8 cellular contexts compared by ENCODE assay signal in the genomic region with DNA sequence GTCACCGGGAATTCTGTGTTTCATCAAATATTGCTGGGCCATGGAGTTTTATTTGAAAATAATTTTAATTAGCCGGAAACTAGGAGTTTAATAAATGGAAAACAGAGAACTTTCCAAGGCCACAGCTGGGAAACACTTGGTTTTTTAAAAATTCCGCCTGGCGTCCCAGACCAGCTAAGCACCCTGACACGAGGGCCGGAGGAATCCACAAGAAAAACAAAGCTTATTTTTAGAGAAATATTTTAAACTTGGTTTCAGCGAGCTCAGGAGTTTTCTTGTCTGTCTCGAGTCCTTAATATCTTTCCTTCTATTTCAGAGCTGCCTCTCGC. TPM values are rescaled to one million over a fixed set of nuclear protein-coding genes. Genes with fewer than 3 reads are reported as not detected.
DNase-seq lines count a peak whose midpoint lies in the region; ATAC-seq, FAIRE-seq and TF ChIP-seq lines count a peak whose summit lies in the region.
"Had no signal": no experiment of that assay in that cellular context is flagged by ENCODE, and none has a peak within 500 bp of the region (broad histone marks: within the 10 kb centered on the region; RNA-seq: fewer than 3 reads in every experiment).

No MANE protein-coding gene starts in this region.

- H3K4me1 ChIP-seq in Karpas-422 (ENCODE audit: low read length) (peaks cover 56% of the 10 kb centered on the region), astrocyte (ENCODE audit: insufficient read depth, low read length) (peaks cover 47% of the 10 kb centered on the region), HepG2 (ENCODE audit: insufficient read depth, low read length) (peaks cover 60% of the 10 kb centered on the region)

- H3K9me3 ChIP-seq in Karpas-422 (ENCODE audit: low read length) (no peaks in the 10 kb centered on the region), astrocyte (ENCODE audit: insufficient read depth, low read depth, low read length) (no peaks in the 10 kb centered on the region), HepG2 (ENCODE audit: low read length) (no peaks in the 10 kb centered on the region)

- WGBS in HepG2 (ENCODE audit: low lambda C conversion rate) = 17% methylated on average over 9 of the region's 9 CpGs

- H3K4me2 ChIP-seq in Karpas-422 (ENCODE audit: low read depth, low read length, poor library complexity, severe bottlenecking) (peak overlapping the region; percentile 98), astrocyte (ENCODE audit: low read length) (peak overlapping the region; percentile 91), HepG2 (ENCODE audit: low read depth, low read length) (peak overlapping the region; percentile 99)

- H3K36me3 Mint-ChIP-seq in astrocyte (ENCODE audit: low read depth, unreplicated experiment) = peaks cover 1% of the 10 kb centered on the region

- H3K4me3 ChIP-seq in Karpas-422 (ENCODE audit: low read length) = peak overlapping the region; percentile 90
- no peak overlapping the region for H3K4me3 ChIP-seq in astrocyte (ENCODE audit: insufficient read depth, low read depth, low read length)
- peak overlapping the region; percentile 80 to 97 (median 89) for H3K4me3 ChIP-seq in HepG2 (replicated peaks in 1 of 3; ENCODE audit: insufficient read depth in 1 of 3, low read depth in 2 of 3, low read length in 3 of 3)

- no peaks in the 10 kb centered on the region for H3K27me3 Mint-ChIP-seq in astrocyte (ENCODE audit: low read depth, unreplicated experiment)

- H3K9ac ChIP-seq in Karpas-422 (ENCODE audit: low read length) (peak overlapping the region; percentile 98), astrocyte (ENCODE audit: low read length) (peak overlapping the region; percentile 38), HepG2 (ENCODE audit: insufficient read depth, low read depth, low read length) (peak overlapping the region; percentile 80)

- H4K20me1 ChIP-seq in Karpas-422 (ENCODE audit: insufficient read depth, low read depth, low read length) (peaks cover 11% of the 10 kb centered on the region; the same call in 1 of the 2 replicates), astrocyte (ENCODE audit: insufficient read depth, low read length) (no peaks in the 10 kb centered on the region), HepG2 (ENCODE audit: insufficient read depth, low read length) (peaks cover 12% of the 10 kb centered on the region)

- H3K27ac Mint-ChIP-seq in astrocyte (ENCODE audit: unreplicated experiment) = peak overlapping the region; percentile 78

- POLR2A ChIA-PET in HepG2 (lab: Yijun Ruan, JAX) = interaction anchor here (0.7 to 13.7 kb wide), 14 partner anchors 9 to 292 kb away, joined by 3 to 324 read pairs (median 19); a partner anchor contains a TSS

- peaks cover 45% of the 10 kb centered on the region for H3K4me1 Mint-ChIP-seq in astrocyte (ENCODE audit: low read depth, unreplicated experiment)

- H3K27me3 ChIP-seq in Karpas-422 (ENCODE audit: low read length) (no peaks in the 10 kb centered on the region), astrocyte (ENCODE audit: insufficient read depth, low read length) (no peaks in the 10 kb centered on the region), HepG2 (ENCODE audit: control insufficient read depth in 1 of 2, insufficient read depth in 2 of 2, low read length in 2 of 2) (no peaks in the 10 kb centered on the region; a peak in 1 of 5 replicates)

- H3K4me3 Mint-ChIP-seq in astrocyte (ENCODE audit: unreplicated experiment) = no peak overlapping the region

- H3K36me3 ChIP-seq in Karpas-422 (ENCODE audit: insufficient read depth, low read length) (peaks cover 8% of the 10 kb centered on the region; the same call in 1 of the 2 replicates), astrocyte (ENCODE audit: insufficient read depth, low read length) (no peaks in the 10 kb centered on the region), HepG2 (replicated peaks in 1 of 2; ENCODE audit: control insufficient read depth in 1 of 2, insufficient read depth in 2 of 2, low read length in 2 of 2) (no peaks in the 10 kb centered on the region; a peak in 1 of 5 replicates)

- FAIRE-seq in astrocyte (lab: Jason Lieb, UNC) (no peak), HepG2 (lab: Jason Lieb, UNC) (no peak), GM12892 (lab: Jason Lieb, UNC) (no peak)

- H3K79me2 ChIP-seq in Karpas-422 (ENCODE audit: low read length) (peaks cover 16% of the 10 kb centered on the region), astrocyte (ENCODE audit: insufficient read depth, low read length) (peaks cover 12% of the 10 kb centered on the region), HepG2 (ENCODE audit: insufficient read depth, low read length) (peaks cover 26% of the 10 kb centered on the region)

- H3K27ac ChIP-seq in Karpas-422 (ENCODE audit: low read length) (peak overlapping the region; percentile 97), astrocyte (ENCODE audit: low read depth, low read length) (peak overlapping the region; percentile 45), HepG2 (ENCODE audit: extremely low read length, insufficient read depth, low read length) (peak overlapping the region; percentile 89)

- in situ Hi-C loops in HepG2 (cut with HindIII; ENCODE audit: extremely low pct_ligation_motif_present, low pct_unique_long_range_greater_than_20kb) = no loop called here

- TF ChIP-seq RAD21 in HepG2 (CRISPR knock-in tag; IDR thresholded peaks at IDR 0.05) = no peak

- intact Hi-C loops in HepG2 (cut with micrococcal nuclease; ENCODE audit: unreplicated experiment) = no loop called here

- CTCF ChIA-PET in HepG2 (lab: Yijun Ruan, JAX; ENCODE audit: low intra/inter-chr PET ratio, low total read pairs) = no interaction called here

- H2AFZ ChIP-seq in Karpas-422 (ENCODE audit: low read length) (no peak overlapping the region), astrocyte (ENCODE audit: low read depth, low read length) (peak overlapping the region; percentile 46), HepG2 (ENCODE audit: low read length) (no peak overlapping the region)

- DNase-seq in Karpas-422 = no peak
- DNase-seq in astrocyte (ENCODE audit: low read depth) = no peak
- no peak for DNase-seq in HepG2 (ENCODE audit: low spot score)
- DNase-seq in superior temporal gyrus (ENCODE audit: extremely low spot score) = peak; percentile 35
- DNase-seq in NCI-H1092 treated with DMSO at 0.1 percent for 48 hours (lab: John Stamatoyannopoulos, UW) = no peak
- DNase-seq in GM12892 (ENCODE audit: insufficient read length) = no peak
- DNase-seq in NCI-H146 (lab: John Stamatoyannopoulos, UW) = no peak
- DNase-seq: NCI-H774 had no signal

- no peak for TF ChIP-seq CTCF in astrocyte (IDR thresholded peaks at IDR 0.05; ENCODE audit: insufficient read depth, low read depth, low read length)
- no peak for TF ChIP-seq CTCF in HepG2 (CRISPR knock-in tag; IDR thresholded peaks at IDR 0.05)

- ATAC-seq in HepG2 = no peak

- no peaks in the 10 kb centered on the region for H3K9me3 Mint-ChIP-seq in astrocyte (ENCODE audit: unreplicated experiment)

- no TSS peak for BruUV-seq in HepG2 (replicated peaks; lab: Mats Ljungman, UMichigan)

- no peaks in the 10 kb centered on the region for H3K9me2 ChIP-seq in Karpas-422 (replicated peaks; ENCODE audit: insufficient read depth, low read length)

- TF ChIP-seq EP300 in HepG2 (IDR thresholded peaks at IDR 0.05; ENCODE audit: low read depth in 2 of 2, low read length in 2 of 2) = no peak
- no peak for TF ChIP-seq EP300 in HepG2 (CRISPR knock-in tag; IDR thresholded peaks at IDR 0.05; ENCODE audit: borderline replicate concordance)

- TF ChIP-seq POLR2A in HepG2 (IDR thresholded peaks at IDR 0.05; ENCODE audit: insufficient read depth in 1 of 2, low read depth in 2 of 2, low read length in 2 of 2) = no peak
- no peak for TF ChIP-seq POLR2A in GM12892 (IDR thresholded peaks at IDR 0.05; ENCODE audit: low read depth, low read length)

TF ChIP-seq in HepG2, 621 proteins besides CTCF, POLR2A, EP300 and RAD21 (continues in another document):
- TF ChIP-seq ZNF879 (CRISPR knock-in tag; IDR thresholded peaks at IDR 0.05) (0 out of 2 replicates have a peak, but pooled peaks have one; percentile 37), ZSCAN29 (CRISPR knock-in tag; conservative IDR thresholded peaks at IDR 0.05) (peak; percentile 22; the same call in 1 of the 2 replicates), ZSCAN20 (CRISPR knock-in tag; IDR thresholded peaks at IDR 0.05; ENCODE audit: borderline replicate concordance) (0 out of 2 replicates have a peak, but pooled peaks have one; percentile 35), ZNF510 (CRISPR knock-in tag; IDR thresholded peaks at IDR 0.05; ENCODE audit: low read depth) (0 out of 2 replicates have a peak, but pooled peaks have one; percentile 17), GTF2F1 (IDR thresholded peaks at IDR 0.05; ENCODE audit: low read length) (no peak), HMG20A (CRISPR knock-in tag; IDR thresholded peaks at IDR 0.05; ENCODE audit: borderline replicate concordance) (no peak)

RNA-seq across cellular contexts. Expression of a gene that starts 8.2 kb away (rescaled TPM):
- 4.0 and 10.6 TPM in 2 replicates for total RNA-seq in Karpas-422 (2014; rRNA removed; shearing (Covaris generic); ENCODE audit: low replicate concordance)
- 44.5 and 49.5 TPM in 2 replicates for total RNA-seq in astrocyte
- total RNA-seq in HepG2 (2016; rRNA removed; fragmentation: Illumina TruSeq; extraction: Trizol) = 21.8 and 32.5 TPM in 2 replicates
- total RNA-seq in HepG2 (2016; cell fraction: cytosol; rRNA removed; fragmentation: Illumina TruSeq; extraction: Trizol; ENCODE audit: low read depth) = 10.9 and 11.1 TPM in 2 replicates
- total RNA-seq in HepG2 (2016; cell fraction: insoluble cytoplasmic fraction; rRNA removed; fragmentation: Illumina TruSeq; extraction: Trizol) = 20.7 and 30.7 TPM in 2 replicates
- 45.2 and 45.6 TPM in 2 replicates for total RNA-seq in HepG2 (2016; cell fraction: membrane; rRNA removed; fragmentation: Illumina TruSeq; extraction: Trizol)
- total RNA-seq in HepG2 (2016; cell fraction: nucleus; rRNA removed; fragmentation: Illumina TruSeq; extraction: Trizol) = 28.9 and 31.5 TPM in 2 replicates
- 11.2 and 12.5 TPM in 2 replicates for polyA plus RNA-seq in HepG2 (2011; rRNA removed)
- polyA plus RNA-seq in HepG2 (2011; cell fraction: cytosol; rRNA removed) = 6.8 and 9.1 TPM in 2 replicates
- polyA plus RNA-seq in HepG2 (2011; cell fraction: nucleus; rRNA removed) = 13.5 and 16.7 TPM in 2 replicates
- polyA plus RNA-seq in HepG2 (2012) = 52.4 and 60.8 TPM in 2 replicates
- polyA plus RNA-seq in HepG2 (2016; cell fraction: cytosol; fragmentation: Illumina TruSeq; extraction: Trizol; ENCODE audit: low read depth) = 10.6 and 12.4 TPM in 2 replicates
- polyA plus RNA-seq in HepG2 (2016; cell fraction: insoluble cytoplasmic fraction; fragmentation: Illumina TruSeq; extraction: Trizol; ENCODE audit: low read depth) = 78.1 and 90.4 TPM in 2 replicates
- 44.3 and 47.5 TPM in 2 replicates for polyA plus RNA-seq in HepG2 (2016; cell fraction: membrane; fragmentation: Illumina TruSeq; extraction: Trizol; ENCODE audit: low read depth)
- polyA plus RNA-seq in HepG2 (2016; cell fraction: nucleus; fragmentation: Illumina TruSeq; extraction: Trizol; ENCODE audit: insufficient read depth, low read depth) = 95.3 and 99.0 TPM in 2 replicates
- polyA minus RNA-seq in HepG2 (2011; rRNA and poly(A)+ RNA removed; ENCODE audit: low replicate concordance) = 3.9 and 12.4 TPM in 2 replicates
- polyA minus RNA-seq in HepG2 (2011; cell fraction: cytosol; rRNA and poly(A)+ RNA removed) = 25.5 and 27.1 TPM in 2 replicates
- 10.1 and 12.1 TPM in 2 replicates for polyA minus RNA-seq in HepG2 (2011; cell fraction: nucleus; rRNA and poly(A)+ RNA removed)
- polyA plus RNA-seq in GM12892 (2012; ENCODE audit: missing spikeins) = 17.0 TPM

Comparison
In these comparisons a context has a peak if more than half of its experiments do, and no peak if none do; other contexts are left out.
1. H3K27ac ChIP-seq: peak in every context shown above with its lines; median percentile 97 in Karpas-422; 89 in HepG2; 45 in astrocyte.
2. H3K9ac ChIP-seq: peak in every context shown above with its lines; median percentile 98 in Karpas-422; 80 in HepG2; 38 in astrocyte.